ENCODE assay signal across 1 cellular context in the genomic region with DNA sequence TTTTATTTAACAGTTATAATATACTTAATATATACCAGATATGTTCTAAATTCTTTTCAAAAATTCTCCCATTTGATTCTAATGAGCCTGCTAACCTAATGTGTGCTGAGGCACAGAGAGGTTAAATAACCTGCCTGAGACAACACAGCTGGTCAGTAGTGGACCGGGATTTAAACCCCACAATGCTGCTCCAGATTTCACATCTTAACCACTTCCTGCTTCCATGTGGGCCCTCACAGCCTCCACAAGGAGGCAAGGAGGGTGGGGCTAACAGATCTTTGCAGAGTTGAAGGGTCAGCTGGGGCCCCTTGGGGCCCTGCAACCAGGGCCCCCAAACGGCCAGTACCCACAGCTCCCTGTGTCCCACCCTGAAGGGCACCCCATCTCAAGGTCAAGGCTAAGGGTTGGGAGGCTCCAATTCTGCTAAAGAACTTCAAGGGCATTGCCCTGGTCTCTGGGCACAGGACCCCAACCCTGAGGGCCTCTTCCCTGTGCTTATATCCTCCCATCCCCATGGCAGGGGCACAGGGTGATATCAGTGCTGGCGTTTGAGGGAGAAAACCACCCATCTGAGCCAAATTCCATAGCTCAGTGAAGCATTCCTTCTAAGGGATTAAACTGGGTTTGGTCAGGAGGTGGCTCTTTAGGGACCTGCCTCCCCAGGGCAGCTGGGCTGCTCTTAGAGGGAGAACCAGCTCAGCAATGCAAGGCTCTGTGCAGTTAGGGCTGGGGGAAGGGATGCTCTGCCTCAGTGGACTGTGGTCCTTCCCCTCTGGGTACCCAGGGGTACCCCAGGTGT.
TF ChIP-seq lines count a peak whose summit lies in the region.

No MANE protein-coding gene starts in this region.

TF ChIP-seq in IMR-90, 13 proteins besides CTCF, POLR2A, EP300 and RAD21 (continued from another document):
- TF ChIP-seq MAZ (IDR thresholded peaks at IDR 0.05; ENCODE audit: borderline replicate concordance, low read depth, low read length) (no peak), BHLHE40 (IDR thresholded peaks at IDR 0.05; ENCODE audit: low read depth, low read length) (no peak)
- TF ChIP-seq, protein P1, sequence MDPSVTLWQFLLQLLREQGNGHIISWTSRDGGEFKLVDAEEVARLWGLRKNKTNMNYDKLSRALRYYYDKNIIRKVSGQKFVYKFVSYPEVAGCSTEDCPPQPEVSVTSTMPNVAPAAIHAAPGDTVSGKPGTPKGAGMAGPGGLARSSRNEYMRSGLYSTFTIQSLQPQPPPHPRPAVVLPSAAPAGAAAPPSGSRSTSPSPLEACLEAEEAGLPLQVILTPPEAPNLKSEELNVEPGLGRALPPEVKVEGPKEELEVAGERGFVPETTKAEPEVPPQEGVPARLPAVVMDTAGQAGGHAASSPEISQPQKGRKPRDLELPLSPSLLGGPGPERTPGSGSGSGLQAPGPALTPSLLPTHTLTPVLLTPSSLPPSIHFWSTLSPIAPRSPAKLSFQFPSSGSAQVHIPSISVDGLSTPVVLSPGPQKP (IDR thresholded peaks at IDR 0.05; ENCODE audit: borderline replicate concordance, low read depth, low read length), result no peak
